Comparison of ENCODE assay signal across 9 cellular contexts in the genomic region with DNA sequence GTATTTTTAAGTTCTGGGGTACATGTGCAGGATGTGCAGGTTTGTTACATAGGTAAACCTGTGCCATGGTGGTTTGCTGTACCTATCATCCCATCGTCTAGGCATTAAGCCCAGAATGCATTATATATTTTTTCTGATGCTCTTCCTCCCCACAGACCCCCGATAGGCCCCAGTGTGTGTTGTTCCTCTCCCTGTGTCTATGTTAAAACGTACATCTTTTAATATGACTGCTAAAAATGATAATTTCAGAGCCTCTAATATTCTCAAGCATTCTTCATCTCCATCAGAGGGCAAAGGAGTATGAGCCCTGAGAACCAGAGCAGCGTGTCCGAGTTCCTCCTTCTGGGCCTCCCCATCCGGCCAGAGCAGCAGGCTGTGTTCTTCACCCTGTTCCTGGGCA. TPM values are rescaled to one million over a fixed set of nuclear protein-coding genes. Genes with fewer than 3 reads are reported as not detected.
"Had no signal": no experiment of that assay in that cellular context is flagged by ENCODE, and none has a peak within 500 bp of the region (broad histone marks: within the 10 kb centered on the region; RNA-seq: fewer than 3 reads in every experiment).

A gene with protein sequence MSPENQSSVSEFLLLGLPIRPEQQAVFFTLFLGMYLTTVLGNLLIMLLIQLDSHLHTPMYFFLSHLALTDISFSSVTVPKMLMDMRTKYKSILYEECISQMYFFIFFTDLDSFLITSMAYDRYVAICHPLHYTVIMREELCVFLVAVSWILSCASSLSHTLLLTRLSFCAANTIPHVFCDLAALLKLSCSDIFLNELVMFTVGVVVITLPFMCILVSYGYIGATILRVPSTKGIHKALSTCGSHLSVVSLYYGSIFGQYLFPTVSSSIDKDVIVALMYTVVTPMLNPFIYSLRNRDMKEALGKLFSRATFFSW (plus strand): TSS at position 301 of the 400 bp plus-strand sequence. CDS start 0 bp downstream, at position 301.

- DNase-seq: IMR-90, KBM-7, KG1 had no signal

- H3K4me3 ChIP-seq: K562 had no signal

- H3K27ac ChIP-seq: HL-60 had no signal

RNA-seq across cellular contexts. Expression of the gene that starts here (rescaled TPM):
- total RNA-seq: HepG2, HT-29, HT1080, IMR-90, K562 had no signal
- polyA plus RNA-seq: HepG2, IgD-negative memory B cell, IMR-90, K562 had no signal
